1 cellular context compared by ENCODE assay signal in genomic region chr2:69177785-69178636, GRCh38.
TF ChIP-seq lines count a peak whose summit lies in the region.

No MANE protein-coding gene starts in this region.

TF ChIP-seq in K562, 482 proteins besides CTCF, POLR2A, EP300 and RAD21 (continued from another document):
- TF ChIP-seq ZMIZ1 (IDR thresholded peaks at IDR 0.05; ENCODE audit: low read depth in 2 of 2, low read length in 2 of 2) (0 out of 4 replicates have a peak, but pooled peaks of 1 of the 2 experiments have one; percentile 20), DPF2 (IDR thresholded peaks at IDR 0.05) (peak; percentile 46; the same call in 1 of the 2 replicates), BRF2 (IDR thresholded peaks at IDR 0.05; ENCODE audit: borderline replicate concordance, insufficient read depth, insufficient read length) (no peak), USF1 (CRISPR knock-in tag; IDR thresholded peaks at IDR 0.05) (no peak), ZBTB9 (CRISPR knock-in tag; IDR thresholded peaks at IDR 0.05) (peak; percentile 51; the same call in 1 of the 2 replicates), ZNF584 (CRISPR knock-in tag; IDR thresholded peaks at IDR 0.05; ENCODE audit: low read depth) (peak; percentile 12; the same call in 1 of the 2 replicates), IRF9 (tag; IDR thresholded peaks at IDR 0.05) (peak; percentile 77), ARID4B (CRISPR knock-in tag; IDR thresholded peaks at IDR 0.05) (no peak), ARID1B (IDR thresholded peaks at IDR 0.05) (0 out of 2 replicates have a peak, but pooled peaks have one; percentile 14), CBFB (CRISPR knock-in tag; IDR thresholded peaks at IDR 0.05) (0 out of 2 replicates have a peak, but pooled peaks have one; percentile 46), HES1 (IDR thresholded peaks at IDR 0.05; ENCODE audit: low read depth) (no peak), MYNN (IDR thresholded peaks at IDR 0.05) (peak; percentile 63; the same call in 1 of the 2 replicates), MYNN (CRISPR knock-in tag; IDR thresholded peaks at IDR 0.05) (no peak), ZNF175 (CRISPR knock-in tag; IDR thresholded peaks at IDR 0.05; ENCODE audit: low read depth) (peak; percentile 64; the same call in 1 of the 2 replicates), BHLHE40 (IDR thresholded peaks at IDR 0.05; ENCODE audit: low read length) (peak; percentile 31; the same call in 1 of the 2 replicates), NONO (IDR thresholded peaks at IDR 0.05; ENCODE audit: low read depth in 2 of 2, low read length in 1 of 2) (no peak), IRF2 (CRISPR knock-in tag; IDR thresholded peaks at IDR 0.05) (no peak), TAF7 (tag; IDR thresholded peaks at IDR 0.05) (peak; percentile 64; the same call in 1 of the 2 replicates), KHSRP (IDR thresholded peaks at IDR 0.05) (no peak), SRSF3 (IDR thresholded peaks at IDR 0.05; ENCODE audit: insufficient read depth, low read length) (no peak)
